8 cellular contexts compared by ENCODE assay signal in the genomic region with DNA sequence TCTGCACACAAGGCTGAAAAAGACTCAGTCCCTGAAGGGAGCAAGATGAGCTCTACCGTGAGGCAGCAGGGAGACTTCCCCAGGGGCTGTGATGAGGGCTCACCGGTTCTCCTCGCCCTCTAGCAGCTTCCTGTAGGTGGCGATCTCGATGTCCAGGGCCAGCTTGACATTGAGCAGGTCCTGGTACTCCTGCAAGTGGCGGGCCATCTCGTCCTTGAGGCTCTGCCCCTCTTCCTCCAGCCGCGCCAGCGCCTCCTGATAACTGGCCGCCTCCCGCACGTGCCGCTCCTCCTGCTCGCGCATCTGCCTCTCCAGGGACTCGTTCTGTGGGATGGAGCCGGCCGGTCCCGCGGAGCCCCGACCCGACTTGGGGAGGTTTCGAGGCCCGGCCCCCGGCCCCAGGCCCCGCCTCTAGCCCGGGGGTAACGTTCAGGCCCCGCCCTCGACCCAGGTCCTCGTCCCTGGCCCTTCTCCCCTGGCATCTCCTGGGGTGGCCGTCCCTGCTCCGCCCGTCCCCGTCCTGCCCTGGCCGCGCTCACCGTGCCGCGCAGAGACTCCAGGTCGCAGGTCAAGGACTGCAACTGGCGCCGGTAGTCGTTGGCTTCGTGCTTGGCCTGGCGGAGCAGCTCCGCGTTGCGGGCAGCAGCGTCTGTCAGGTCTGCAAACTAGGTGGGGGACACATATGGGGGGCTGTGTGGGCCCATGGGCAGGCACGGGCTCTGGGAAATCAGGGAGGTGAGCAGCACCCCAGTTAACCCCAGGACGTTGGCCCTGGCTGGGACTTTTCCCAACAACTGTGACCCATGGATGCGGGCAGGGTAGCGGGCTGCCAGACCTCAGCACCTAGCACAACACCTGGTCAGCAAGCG. TPM values are rescaled to one million over a fixed set of nuclear protein-coding genes. Genes with fewer than 3 reads are reported as not detected.
DNase-seq lines count a peak whose midpoint lies in the region; ATAC-seq, FAIRE-seq and TF ChIP-seq lines count a peak whose summit lies in the region.

No MANE protein-coding gene starts in this region.

- TF ChIP-seq CTCF in AG09309 (IDR thresholded peaks at IDR 0.05; ENCODE audit: control insufficient read depth, insufficient read depth, low read depth, low read length, missing control alignments) (peak; percentile 51), SK-N-SH (IDR thresholded peaks at IDR 0.05) (peak; percentile 50), astrocyte of the cerebellum (IDR thresholded peaks at IDR 0.05; ENCODE audit: low read depth, low read length, missing control alignments) (peak; percentile 60)

- H3K79me2 ChIP-seq in SK-N-SH (ENCODE audit: insufficient read depth), result no peaks in the 10 kb centered on the region

- POLR2A ChIA-PET in SK-N-SH (lab: Yijun Ruan, JAX), result no interaction called here

- H3K4me1 ChIP-seq in SK-N-SH (ENCODE audit: control insufficient read depth in 1 of 2, insufficient read depth in 2 of 2, low read depth in 1 of 2, low read length in 1 of 2) (peaks cover 6 to 25% of the 10 kb centered on the region in 2 experiments; a peak in 3 of 4 replicates), small intestine (ENCODE audit: control insufficient read depth in 2 of 2, insufficient read depth in 1 of 2, low read depth in 1 of 2, low read length in 1 of 2) (peaks cover 0 to under 1% of the 10 kb centered on the region in 2 donors)

- WGBS in SK-N-SH (ENCODE audit: low lambda C conversion rate), result 83% methylated on average over 50 of the region's 56 CpGs
- WGBS in small intestine, 3 donors, result 6 to 12% (median 11%) methylated on average over 55 to 56 of the region's 56 CpGs

- H3K4me3 ChIP-seq in AG09309 (ENCODE audit: control insufficient read depth, low read depth, low read length) (no peak overlapping the region), SK-N-SH (ENCODE audit: low read depth in 2 of 2, low read length in 1 of 2) (no peak overlapping the region), astrocyte of the cerebellum (ENCODE audit: low read depth, low read length) (no peak overlapping the region), small intestine (ENCODE audit: low read depth in 1 of 2, low read length in 2 of 2) (peak overlapping the region; percentile 10 to 19)

- CTCF ChIA-PET in SK-N-SH (lab: Yijun Ruan, JAX), result interaction anchor here (0.8 to 7.3 kb wide), 8 partner anchors 9 to 188 kb away, joined by 3 to 79 read pairs (median 4); no protein-coding TSS in a partner anchor

- no peak overlapping the region for H3K9ac ChIP-seq in SK-N-SH

- in situ Hi-C loops in astrocyte of the cerebellum (cut with HindIII; ENCODE audit: low sequenced_read_pairs), result no loop called here

- H3K36me3 ChIP-seq in SK-N-SH (replicated peaks in 1 of 2; ENCODE audit: control insufficient read depth in 1 of 2, insufficient read depth in 2 of 2, low read length in 1 of 2), result no peaks in the 10 kb centered on the region
- H3K36me3 ChIP-seq in small intestine (ENCODE audit: control insufficient read depth in 2 of 2, insufficient read depth in 2 of 2, low read length in 2 of 2), result no peaks in the 10 kb centered on the region

- H3K27ac ChIP-seq in SK-N-SH (ENCODE audit: low read depth in 2 of 2, low read length in 1 of 2) (peak overlapping the region in 1 of 2 experiments; percentile 93; a peak in 1 of 4 replicates), small intestine (ENCODE audit: low read depth in 1 of 2, low read length in 1 of 2) (no peak overlapping the region)

- no peak for FAIRE-seq in small intestine (lab: Jason Lieb, UNC)

- 0 out of 2 replicates have a peak, but pooled peaks have one; percentile 30 for TF ChIP-seq RAD21 in SK-N-SH (IDR thresholded peaks at IDR 0.05; ENCODE audit: low read length)

- no peaks in the 10 kb centered on the region for H4K20me1 ChIP-seq in SK-N-SH (ENCODE audit: insufficient read depth)

- H3K9me3 ChIP-seq in SK-N-SH (no peaks in the 10 kb centered on the region), small intestine (ENCODE audit: control insufficient read depth, low read depth) (no peaks in the 10 kb centered on the region)

- no peak for TF ChIP-seq EP300 in SK-N-SH (IDR thresholded peaks at IDR 0.05; ENCODE audit: borderline replicate concordance in 1 of 2, low read depth in 1 of 2, low read length in 1 of 2)

- ATAC-seq in HG02623 (IDR thresholded peaks at IDR 0.05; ENCODE audit: unreplicated experiment) (no peak), GM21390 (IDR thresholded peaks at IDR 0.05; ENCODE audit: unreplicated experiment) (no peak)

- H3K4me2 ChIP-seq in SK-N-SH, result no peak overlapping the region

- H3K27me3 ChIP-seq in SK-N-SH (ENCODE audit: insufficient read depth) (no peaks in the 10 kb centered on the region), small intestine (ENCODE audit: control insufficient read depth in 2 of 2, insufficient read depth in 2 of 2, low read length in 2 of 2) (no peaks in the 10 kb centered on the region)

- H2AFZ ChIP-seq in SK-N-SH (ENCODE audit: low read depth), result no peak overlapping the region

- H3F3A ChIP-seq in SK-N-SH (replicated peaks; ENCODE audit: insufficient read depth), result peaks cover 28% of the 10 kb centered on the region

- DNase-seq in AG09309 (ENCODE audit: low read depth) (no peak), GM19238 (ENCODE audit: insufficient read length, low spot score) (peak; percentile 52), SK-N-SH (peak; percentile 77), astrocyte of the cerebellum (ENCODE audit: low read depth) (no peak), iPS DF 4.7 (ENCODE audit: extremely low read depth, low spot score) (peak; percentile 56), small intestine (peak; percentile 62)

- H3K9me2 ChIP-seq in SK-N-SH, result no peaks in the 10 kb centered on the region

TF ChIP-seq in SK-N-SH, 30 proteins besides CTCF, POLR2A, EP300 and RAD21 (continues in another document):
- no peak for TF ChIP-seq FOSL2 (IDR thresholded peaks at IDR 0.05; ENCODE audit: borderline replicate concordance, low read depth)
- TF ChIP-seq RXRA (IDR thresholded peaks at IDR 0.05; ENCODE audit: borderline replicate concordance, low read depth), result no peak
- no peak for TF ChIP-seq NFIC (IDR thresholded peaks at IDR 0.05; ENCODE audit: borderline replicate concordance)
- no peak for TF ChIP-seq GATA2 (CRISPR knock-in tag; IDR thresholded peaks at IDR 0.05)
- no peak for TF ChIP-seq JUND (IDR thresholded peaks at IDR 0.05)
- TF ChIP-seq, protein P1, sequence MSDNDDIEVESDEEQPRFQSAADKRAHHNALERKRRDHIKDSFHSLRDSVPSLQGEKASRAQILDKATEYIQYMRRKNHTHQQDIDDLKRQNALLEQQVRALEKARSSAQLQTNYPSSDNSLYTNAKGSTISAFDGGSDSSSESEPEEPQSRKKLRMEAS (IDR thresholded peaks at IDR 0.05; ENCODE audit: low read depth), result no peak
- TF ChIP-seq FOXM1 (IDR thresholded peaks at IDR 0.05; ENCODE audit: low read depth), result no peak
- TF ChIP-seq TEAD4 (IDR thresholded peaks at IDR 0.05; ENCODE audit: borderline replicate concordance, insufficient read depth), result no peak
- TF ChIP-seq, protein P2, sequence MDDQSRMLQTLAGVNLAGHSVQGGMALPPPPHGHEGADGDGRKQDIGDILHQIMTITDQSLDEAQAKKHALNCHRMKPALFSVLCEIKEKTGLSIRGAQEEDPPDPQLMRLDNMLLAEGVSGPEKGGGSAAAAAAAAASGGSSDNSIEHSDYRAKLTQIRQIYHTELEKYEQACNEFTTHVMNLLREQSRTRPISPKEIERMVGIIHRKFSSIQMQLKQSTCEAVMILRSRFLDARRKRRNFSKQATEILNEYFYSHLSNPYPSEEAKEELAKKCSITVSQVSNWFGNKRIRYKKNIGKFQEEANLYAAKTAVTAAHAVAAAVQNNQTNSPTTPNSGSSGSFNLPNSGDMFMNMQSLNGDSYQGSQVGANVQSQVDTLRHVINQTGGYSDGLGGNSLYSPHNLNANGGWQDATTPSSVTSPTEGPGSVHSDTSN (IDR thresholded peaks at IDR 0.05), result no peak
- no peak for TF ChIP-seq FOXJ3 (CRISPR knock-in tag; IDR thresholded peaks at IDR 0.05)
- no peak for TF ChIP-seq NRF1 (IDR thresholded peaks at IDR 0.05; ENCODE audit: low read depth, low read length)
- TF ChIP-seq TAF1 (IDR thresholded peaks at IDR 0.05; ENCODE audit: borderline replicate concordance, low read depth, low read length), result no peak
- no peak for TF ChIP-seq SIN3A (IDR thresholded peaks at IDR 0.05; ENCODE audit: borderline replicate concordance, low read depth, low read length)
- TF ChIP-seq CHD2 (IDR thresholded peaks at IDR 0.05; ENCODE audit: low read length, partially characterized antibody), result no peak

RNA-seq across cellular contexts. Expression of a gene that starts 3.9 kb away (rescaled TPM):
- polyA plus RNA-seq in SK-N-SH (2012; rRNA removed) (0.48 and 0.71 TPM in 2 replicates), small intestine (1 to 10 TPM in 1 of 3 donors, under 1 TPM in 1, not detected in 1; 0.45 to 1.3 TPM)
- polyA plus RNA-seq in SK-N-SH (2012; cell fraction: cytosol; rRNA removed), result 0.23 and 0.35 TPM in 2 replicates
- 0.36 and 0.44 TPM in 2 replicates for polyA plus RNA-seq in SK-N-SH (2012; cell fraction: nucleus; rRNA removed)

RNA-seq across cellular contexts. Expression of a gene that starts 12.1 kb away (rescaled TPM):
- polyA plus RNA-seq in SK-N-SH (2012; rRNA removed), result 79.9 and 82.9 TPM in 2 replicates
- 82.5 and 121 TPM in 2 replicates for polyA plus RNA-seq in SK-N-SH (2012; cell fraction: cytosol; rRNA removed)
- 112 and 140 TPM in 2 replicates for polyA plus RNA-seq in SK-N-SH (2012; cell fraction: nucleus; rRNA removed)
- 10 to 100 TPM; 19.9 to 42.1 (median 25.4) TPM for polyA plus RNA-seq in small intestine

RNA-seq across cellular contexts. Expression of a gene that starts 36.2 kb away (rescaled TPM):
- 12.6 and 14.7 TPM in 2 replicates for polyA plus RNA-seq in SK-N-SH (2012; rRNA removed)
- 4.0 and 7.1 TPM in 2 replicates for polyA plus RNA-seq in SK-N-SH (2012; cell fraction: cytosol; rRNA removed)
- polyA plus RNA-seq in SK-N-SH (2012; cell fraction: nucleus; rRNA removed), result 40.0 and 52.6 TPM in 2 replicates
- polyA plus RNA-seq in small intestine, result 1 to 10 TPM in 1 of 3 donors, under 1 TPM in 2; 0.27 to 9.5 (median 0.45) TPM

RNA-seq across cellular contexts. Expression of a gene that starts 56.7 kb away (rescaled TPM):
- polyA plus RNA-seq in SK-N-SH (2012; rRNA removed) (5.4 and 11.9 TPM in 2 replicates), small intestine (1 to 10 TPM in 2 of 3 donors, not detected in 1; 1.3 to 2.6 TPM)
- 4.7 and 10.1 TPM in 2 replicates for polyA plus RNA-seq in SK-N-SH (2012; cell fraction: cytosol; rRNA removed)
- polyA plus RNA-seq in SK-N-SH (2012; cell fraction: nucleus; rRNA removed), result 3.3 and 3.6 TPM in 2 replicates

Comparison
In these comparisons a context has a peak if more than half of its experiments do, and no peak if none do; other contexts are left out.
1. DNase-seq: peak in GM19238 (single experiment), SK-N-SH (single experiment), iPS DF 4.7 (single experiment) and small intestine (single experiment); none in AG09309 (single experiment) and astrocyte of the cerebellum (single experiment).
2. H3K4me3 ChIP-seq: peak in small intestine (2 of 2); none in AG09309 (single experiment), SK-N-SH (0 of 2) and astrocyte of the cerebellum (single experiment).
3. Peak in every context shown above with its lines, with median percentiles within 50 percentile points of each other: CTCF ChIP-seq.